Comparison of ENCODE assay signal across 20 cellular contexts in genomic region chr2:166197446-166197845, GRCh38.
"Had no signal": no experiment of that assay in that cellular context is flagged by ENCODE, and none has a peak within 500 bp of the region (broad histone marks: within the 10 kb centered on the region; RNA-seq: fewer than 3 reads in every experiment).

No MANE protein-coding gene starts in this region.

- DNase-seq: activated CD4-positive, alpha-beta T cell treated with anti-CD3 and anti-CD28 coated beads for 36 hours; activated CD8-positive, alpha-beta T cell treated with anti-CD3 and anti-CD28 coated beads for 36 hours; activated effector memory CD4-positive, alpha-beta T cell treated with anti-CD3 and anti-CD28 coated beads, Interleukin-2, amount 50 U/mL, for 16 hours; activated T-cell treated with anti-CD3 and anti-CD28 coated beads, Interleukin-2, amount 50 U/mL, for 48 hours; amniotic stem cell; body of pancreas; dermis blood vessel endothelial cell; effector memory CD8-positive, alpha-beta T cell; gastrocnemius medialis; heart left ventricle; left colon; lower lobe of right lung; midbrain; stimulated activated CD4-positive, alpha-beta T cell treated with anti-CD3 and anti-CD28 coated beads, Interleukin-15, amount 100 ng/mL, for 24 hours; stimulated activated CD4-positive, alpha-beta T cell treated with anti-CD3 and anti-CD28 coated beads, Interleukin-4, amount 100 ng/mL, for 1 hour; stimulated activated naive B cell treated with anti-CD40 and anti-IgM and Interleukin-4, amounts not matched to agents 10 μg/mL and 1 μg/mL and 100 μg/mL, for 72 hours; thyroid gland; WERI-Rb-1 had no signal

- ATAC-seq: activated CD4-positive, alpha-beta T cell treated with anti-CD3 and anti-CD28 coated beads for 36 hours; activated CD8-positive, alpha-beta T cell treated with anti-CD3 and anti-CD28 coated beads for 36 hours; body of pancreas; effector memory CD8-positive, alpha-beta T cell; gastrocnemius medialis; heart left ventricle; left colon; lower lobe of right lung; stimulated activated naive B cell treated with anti-CD40 and anti-IgM and Interleukin-4, amounts not matched to agents 10 μg/mL and 1 μg/mL and 100 μg/mL, for 72 hours had no signal

- H3K4me3 ChIP-seq: body of pancreas, gastrocnemius medialis, heart left ventricle, lower lobe of right lung, right atrium auricular region, skin epidermis, thyroid gland had no signal
